In genomic region chr10:70830185-70830584, GRCh38 we compare ENCODE assay signal across 16 cellular contexts. TPM values are rescaled to one million over a fixed set of nuclear protein-coding genes. Genes with fewer than 3 reads are reported as not detected.
DNase-seq lines count a peak whose midpoint lies in the region; ATAC-seq and TF ChIP-seq lines count a peak whose summit lies in the region.
"Had no signal": no experiment of that assay in that cellular context is flagged by ENCODE, and none has a peak within 500 bp of the region (broad histone marks: within the 10 kb centered on the region; RNA-seq: fewer than 3 reads in every experiment).

No MANE protein-coding gene starts in this region.

- peak overlapping the region; percentile 19 for H3K27ac Mint-ChIP-seq in activated naive CD8-positive, alpha-beta T cell
- no peak overlapping the region for H3K27ac Mint-ChIP-seq in activated naive CD8-positive, alpha-beta T cell treated with anti-CD3 and anti-CD28 coated beads for 36 hours
- no peak overlapping the region for H3K27ac Mint-ChIP-seq in effector memory CD8-positive, alpha-beta T cell

- no peak for DNase-seq in activated naive CD8-positive, alpha-beta T cell treated with anti-CD3 and anti-CD28 coated beads for 36 hours
- DNase-seq in Peyer's patch (no peak), foreskin keratinocyte (peak; percentile 64 to 86), transverse colon (no peak), NCI-H345 treated with DMSO at 0.1 percent for 48 hours (lab: John Stamatoyannopoulos, UW; ENCODE audit: unreplicated experiment) (no peak)
- no peak for DNase-seq in effector memory CD8-positive, alpha-beta T cell
- DNase-seq: left ventricle myocardium superior, nucleus accumbens, spleen, tibial artery had no signal

- H3K4me3 ChIP-seq in Peyer's patch, result no peak overlapping the region
- H3K4me3 ChIP-seq in transverse colon, result no peak overlapping the region
- H3K4me3 ChIP-seq: spleen, tibial artery had no signal

- H3K4me1 ChIP-seq in Peyer's patch (peaks cover 0 to 59% (median 5%) of the 10 kb centered on the region in 4 donors), foreskin keratinocyte (peaks cover 51% of the 10 kb centered on the region), transverse colon (peaks cover 5 to 72% (median 36%) of the 10 kb centered on the region in 4 donors)

- no peak overlapping the region for H3K4me3 Mint-ChIP-seq in activated naive CD8-positive, alpha-beta T cell
- no peak overlapping the region for H3K4me3 Mint-ChIP-seq in activated naive CD8-positive, alpha-beta T cell treated with anti-CD3 and anti-CD28 coated beads for 36 hours
- H3K4me3 Mint-ChIP-seq in effector memory CD8-positive, alpha-beta T cell, result no peak overlapping the region

- H3K36me3 ChIP-seq in Peyer's patch (no peaks in the 10 kb centered on the region), transverse colon (no peaks in the 10 kb centered on the region)

- TF ChIP-seq POLR2A in Peyer's patch (IDR thresholded peaks at IDR 0.05), result no peak
- TF ChIP-seq POLR2A in transverse colon (IDR thresholded peaks at IDR 0.05), result no peak

- peaks cover 58% of the 10 kb centered on the region for H3K4me1 Mint-ChIP-seq in activated naive CD8-positive, alpha-beta T cell (ENCODE audit: low read depth)
- peaks cover 36% of the 10 kb centered on the region for H3K4me1 Mint-ChIP-seq in activated naive CD8-positive, alpha-beta T cell treated with anti-CD3 and anti-CD28 coated beads for 36 hours
- peaks cover 11 to 47% of the 10 kb centered on the region in 2 donors for H3K4me1 Mint-ChIP-seq in effector memory CD8-positive, alpha-beta T cell (ENCODE audit: low read depth in 2 of 2)

- H3K9me3 ChIP-seq in Peyer's patch (no peaks in the 10 kb centered on the region), transverse colon (no peaks in the 10 kb centered on the region)
- H3K9me3 ChIP-seq: spleen, tibial artery had no signal

- H3K27me3 ChIP-seq in Peyer's patch, result no peaks in the 10 kb centered on the region
- no peaks in the 10 kb centered on the region for H3K27me3 ChIP-seq in foreskin keratinocyte
- no peaks in the 10 kb centered on the region for H3K27me3 ChIP-seq in transverse colon
- H3K27me3 ChIP-seq: spleen, tibial artery had no signal

- no peaks in the 10 kb centered on the region for H3K9me3 Mint-ChIP-seq in activated naive CD8-positive, alpha-beta T cell (ENCODE audit: low read depth)
- H3K9me3 Mint-ChIP-seq in activated naive CD8-positive, alpha-beta T cell treated with anti-CD3 and anti-CD28 coated beads for 36 hours, result no peaks in the 10 kb centered on the region
- no peaks in the 10 kb centered on the region for H3K9me3 Mint-ChIP-seq in effector memory CD8-positive, alpha-beta T cell
- H3K9me3 Mint-ChIP-seq: brain had no signal

- in situ Hi-C loops in transverse colon (cut with MboI; ENCODE audit: low pct_ligation_motif_present in 1 of 4, low pct_unique_long_range_greater_than_20kb in 1 of 4, low sequenced_read_pairs in 3 of 4), result no loop called here

- ATAC-seq in foreskin keratinocyte (peak; percentile 77), HG02840 (IDR thresholded peaks at IDR 0.05; ENCODE audit: low FRiP score, unreplicated experiment) (no peak)
- ATAC-seq in effector memory CD8-positive, alpha-beta T cell (replicated peaks), result no peak
- ATAC-seq: activated CD4-positive, CD25-positive, alpha-beta regulatory T cell treated with anti-CD3 and anti-CD28 coated beads, Interleukin-2, amount 50 U/mL, for 24 hours had no signal

- H3K36me3 Mint-ChIP-seq in activated naive CD8-positive, alpha-beta T cell, result peaks cover 28% of the 10 kb centered on the region
- H3K36me3 Mint-ChIP-seq in activated naive CD8-positive, alpha-beta T cell treated with anti-CD3 and anti-CD28 coated beads for 36 hours, result peaks cover 14% of the 10 kb centered on the region
- H3K36me3 Mint-ChIP-seq in effector memory CD8-positive, alpha-beta T cell (ENCODE audit: insufficient read depth), result peaks cover 14% of the 10 kb centered on the region

- no peaks in the 10 kb centered on the region for H3K27me3 Mint-ChIP-seq in activated naive CD8-positive, alpha-beta T cell
- H3K27me3 Mint-ChIP-seq in activated naive CD8-positive, alpha-beta T cell treated with anti-CD3 and anti-CD28 coated beads for 36 hours, result no peaks in the 10 kb centered on the region
- H3K27me3 Mint-ChIP-seq in effector memory CD8-positive, alpha-beta T cell, result no peaks in the 10 kb centered on the region
- H3K27me3 Mint-ChIP-seq: brain had no signal

- TF ChIP-seq CTCF in Peyer's patch (IDR thresholded peaks at IDR 0.05), result peak in 1 of 6 experiments; percentile 6
- TF ChIP-seq CTCF in foreskin keratinocyte (conservative IDR thresholded peaks at IDR 0.05), result no peak
- TF ChIP-seq CTCF in transverse colon (IDR thresholded peaks at IDR 0.05), result no peak

- WGBS in transverse colon (ENCODE audit: low coverage in 1 of 2), 2 donors, result 30 to 52% methylated on average over 3 of the region's 3 CpGs

- H3K27ac ChIP-seq in Peyer's patch (peak overlapping the region in 3 of 4 donors; percentile 61 to 85 (median 85)), foreskin keratinocyte (peak overlapping the region; percentile 62), transverse colon (peak overlapping the region; percentile 45 to 71 (median 68))
- H3K27ac ChIP-seq: spleen, tibial artery had no signal

- TF ChIP-seq EP300 in transverse colon (IDR thresholded peaks at IDR 0.05; ENCODE audit: low read depth), result no peak

- intact Hi-C loops in transverse colon (cut with DNase I; ENCODE audit: low total_unique reads), result no loop called here

RNA-seq across cellular contexts. Expression of gene SGPL1, which starts 14.4 kb away (rescaled TPM):
- 10 to 100 TPM; 17.3 to 19.5 TPM for total RNA-seq in activated naive CD8-positive, alpha-beta T cell treated with anti-CD3 and anti-CD28 coated beads for 36 hours
- total RNA-seq in Peyer's patch, result 100 to 1,000 TPM in 1 of 4 donors, 10 to 100 TPM in 3; 31.4 to 101 (median 82.1) TPM
- 37.6 and 49.7 TPM in 2 replicates for total RNA-seq in foreskin keratinocyte
- 14.0 and 15.8 TPM in 2 replicates for polyA plus RNA-seq in foreskin keratinocyte
- 10 to 100 TPM; 24.9 to 65.4 (median 61.3) TPM for total RNA-seq in transverse colon

RNA-seq across cellular contexts. Expression of gene TBATA, which starts 45.0 kb away (rescaled TPM):
- not detected for total RNA-seq in activated naive CD8-positive, alpha-beta T cell treated with anti-CD3 and anti-CD28 coated beads for 36 hours
- total RNA-seq in Peyer's patch, result not detected
- not detected in 2 replicates for total RNA-seq in foreskin keratinocyte
- polyA plus RNA-seq in foreskin keratinocyte, result not detected in 2 replicates
- not detected for total RNA-seq in transverse colon
- total RNA-seq: left ventricle myocardium superior, M059J had no signal
- polyA plus RNA-seq: AG04450 had no signal

RNA-seq across cellular contexts. Expression of gene PCBD1, which starts 58.2 kb away (rescaled TPM):
- 10 to 100 TPM; 36.1 to 37.3 TPM for total RNA-seq in activated naive CD8-positive, alpha-beta T cell treated with anti-CD3 and anti-CD28 coated beads for 36 hours
- total RNA-seq in Peyer's patch, result 10 to 100 TPM; 38.8 to 63.5 (median 55.9) TPM
- total RNA-seq in foreskin keratinocyte, result 54.7 and 60.3 TPM in 2 replicates
- 82.9 and 94.6 TPM in 2 replicates for polyA plus RNA-seq in foreskin keratinocyte
- 10 to 100 TPM; 21.7 to 69.6 (median 44.8) TPM for total RNA-seq in transverse colon

Comparison
In these comparisons a context has a peak if more than half of its experiments do, and no peak if none do; other contexts are left out.
1. DNase-seq: peak in foreskin keratinocyte (2 of 2); none in activated naive CD8-positive, alpha-beta T cell treated with anti-CD3 and anti-CD28 coated beads for 36 hours (single experiment), Peyer's patch (0 of 3), transverse colon (single experiment), NCI-H345 treated with DMSO at 0.1 percent for 48 hours (single experiment) and effector memory CD8-positive, alpha-beta T cell (0 of 3).
2. Peak in every context shown above with its lines, with median percentiles within 50 percentile points of each other: H3K27ac ChIP-seq.